In genomic region chr15:41241251-41241964, GRCh38 we compare ENCODE assay signal across 9 cellular contexts. TPM values are rescaled to one million over a fixed set of nuclear protein-coding genes. Genes with fewer than 3 reads are reported as not detected.
DNase-seq lines count a peak whose midpoint lies in the region; ATAC-seq and TF ChIP-seq lines count a peak whose summit lies in the region.
"Had no signal": no experiment of that assay in that cellular context is flagged by ENCODE, and none has a peak within 500 bp of the region (broad histone marks: within the 10 kb centered on the region; RNA-seq: fewer than 3 reads in every experiment).

No MANE protein-coding gene starts in this region.

- peak; percentile 77 for ATAC-seq in Right ventricle myocardium inferior

- DNase-seq in Right ventricle myocardium inferior (ENCODE audit: missing footprints) (no peak), cardiac septum (ENCODE audit: low spot score) (no peak), SK-N-SH (peak; percentile 78), hepatocyte (ENCODE audit: low spot score) (peak; percentile 61), ureter (ENCODE audit: low spot score) (no peak), RWPE1 (ENCODE audit: low spot score) (no peak), GM19238 (ENCODE audit: insufficient read length, low spot score) (no peak), mesendoderm (no peak)
- DNase-seq: NCI-H446 treated with DMSO at 0.1 percent for 48 hours had no signal

- no peak overlapping the region for H2AFZ ChIP-seq in SK-N-SH (ENCODE audit: low read depth)
- H2AFZ ChIP-seq in hepatocyte: no peak overlapping the region

- no peaks in the 10 kb centered on the region for H3F3A ChIP-seq in SK-N-SH (replicated peaks; ENCODE audit: insufficient read depth)

- no peak overlapping the region for H4K8ac ChIP-seq in mesendoderm (ENCODE audit: low read depth, low read length)

- H2BK120ac ChIP-seq in mesendoderm (ENCODE audit: low read depth, low read length): no peak overlapping the region

- no peak overlapping the region for H2BK5ac ChIP-seq in mesendoderm (ENCODE audit: low read length)

- H3K23ac ChIP-seq in mesendoderm (ENCODE audit: low read length): no peak overlapping the region

- H4K5ac ChIP-seq in mesendoderm (ENCODE audit: low read length): no peak overlapping the region

- 0 out of 2 replicates have a peak, but pooled peaks have one; percentile 10 for TF ChIP-seq RAD21 in SK-N-SH (IDR thresholded peaks at IDR 0.05; ENCODE audit: low read length)

- TF ChIP-seq CTCF in SK-N-SH (IDR thresholded peaks at IDR 0.05) (no peak), hepatocyte (IDR thresholded peaks at IDR 0.05; ENCODE audit: poor library complexity) (no peak), RWPE1 (conservative IDR thresholded peaks at IDR 0.05; ENCODE audit: low read depth) (no peak)

- no peak overlapping the region for H2BK15ac ChIP-seq in mesendoderm (replicated peaks; ENCODE audit: low read depth)

- 59% methylated on average over 6 of the region's 6 CpGs for WGBS in SK-N-SH (ENCODE audit: low lambda C conversion rate)
- WGBS in hepatocyte (ENCODE audit: low lambda C conversion rate, missing lambda C conversion rate): 63% methylated on average over 6 of the region's 6 CpGs
- no CpG with 5 or more reads among the region's 6 CpGs for WGBS in mesendoderm (ENCODE audit: extremely low coverage, insufficient coverage, low lambda C conversion rate)

- no peak overlapping the region for H3K9ac ChIP-seq in SK-N-SH
- H3K9ac ChIP-seq in mesendoderm (ENCODE audit: low read length): no peak overlapping the region

- H4K20me1 ChIP-seq in SK-N-SH (ENCODE audit: insufficient read depth): no peaks in the 10 kb centered on the region
- no peaks in the 10 kb centered on the region for H4K20me1 ChIP-seq in hepatocyte (ENCODE audit: insufficient read depth, poor library complexity, severe bottlenecking)

- no peak overlapping the region for H3K56ac ChIP-seq in mesendoderm (ENCODE audit: low read length)

- peak in 1 of 2 experiments; percentile 79; a peak in 1 of 4 replicates for TF ChIP-seq EP300 in SK-N-SH (IDR thresholded peaks at IDR 0.05; ENCODE audit: borderline replicate concordance in 1 of 2, low read depth in 1 of 2, low read length in 1 of 2)

- H3K4me3 ChIP-seq in SK-N-SH (ENCODE audit: low read depth in 2 of 2, low read length in 1 of 2) (no peak overlapping the region), hepatocyte (no peak overlapping the region), mesendoderm (ENCODE audit: low read length) (no peak overlapping the region)

- intact Hi-C loops in Right ventricle myocardium inferior (cut with DNase I) (no loop called here), cardiac septum (cut with DNase I) (no loop called here)

- no peak overlapping the region for H2AK5ac ChIP-seq in mesendoderm (ENCODE audit: low read length)

- no peaks in the 10 kb centered on the region for H3K9me2 ChIP-seq in SK-N-SH
- H3K9me2 ChIP-seq in hepatocyte (replicated peaks; ENCODE audit: insufficient read depth): no peaks in the 10 kb centered on the region

- POLR2A ChIA-PET in SK-N-SH (lab: Yijun Ruan, JAX): interaction anchor here (0.6 to 0.9 kb wide), 2 partner anchors 26 to 91 kb away, joined by 3 read pairs; partner anchors contain the start of gene NUSAP1
- POLR2A ChIA-PET in RWPE1 (lab: Yijun Ruan, JAX; ENCODE audit: low non-redundant PET): no interaction called here

- H3K79me1 ChIP-seq in mesendoderm (ENCODE audit: low read length): no peaks in the 10 kb centered on the region

- peak overlapping the region in 1 of 2 experiments; percentile 65; a peak in 2 of 4 replicates for H3K27ac ChIP-seq in SK-N-SH (ENCODE audit: low read depth in 2 of 2, low read length in 1 of 2)
- peak overlapping the region; percentile 73 for H3K27ac ChIP-seq in hepatocyte
- H3K27ac ChIP-seq in RWPE1: no peak overlapping the region
- H3K27ac ChIP-seq in mesendoderm (ENCODE audit: low read depth, low read length): no peak overlapping the region

- H3K4me2 ChIP-seq in SK-N-SH (no peak overlapping the region), hepatocyte (peak overlapping the region; percentile 43), mesendoderm (ENCODE audit: low read length) (no peak overlapping the region)

- H3K27me3 ChIP-seq in SK-N-SH (ENCODE audit: insufficient read depth): no peaks in the 10 kb centered on the region
- H3K27me3 ChIP-seq in hepatocyte: no peaks in the 10 kb centered on the region
- no peaks in the 10 kb centered on the region for H3K27me3 ChIP-seq in mesendoderm (ENCODE audit: insufficient read depth, low read length, poor library complexity)

- H3K79me2 ChIP-seq in SK-N-SH (ENCODE audit: insufficient read depth) (peaks cover 24% of the 10 kb centered on the region), hepatocyte (peaks cover 58% of the 10 kb centered on the region), mesendoderm (ENCODE audit: control insufficient read depth, insufficient read depth, low read length) (no peaks in the 10 kb centered on the region)

- H3K36me3 ChIP-seq in SK-N-SH (replicated peaks in 1 of 2; ENCODE audit: control insufficient read depth in 1 of 2, insufficient read depth in 2 of 2, low read length in 1 of 2) (peaks cover 3 to 26% of the 10 kb centered on the region in 2 experiments), hepatocyte (replicated peaks; ENCODE audit: insufficient read depth, low read depth) (no peaks in the 10 kb centered on the region), mesendoderm (ENCODE audit: control insufficient read depth, insufficient read depth, low read length) (peaks cover 4% of the 10 kb centered on the region)

- no peak overlapping the region for H3K18ac ChIP-seq in mesendoderm (ENCODE audit: low read length)

- CTCF ChIA-PET in SK-N-SH (lab: Yijun Ruan, JAX): interaction anchor here (0.8 to 6.3 kb wide), 2 partner anchors 10 to 34 kb away, joined by 3 to 35 read pairs; partner anchors contain the start of genes CHP1 and EXD1
- CTCF ChIA-PET in RWPE1 (lab: Yijun Ruan, JAX): no interaction called here

- H3K9me3 ChIP-seq in SK-N-SH (no peaks in the 10 kb centered on the region), hepatocyte (ENCODE audit: low read depth) (no peaks in the 10 kb centered on the region)

- H3K4me1 ChIP-seq in SK-N-SH (ENCODE audit: control insufficient read depth in 1 of 2, insufficient read depth in 2 of 2, low read depth in 1 of 2, low read length in 1 of 2) (peaks cover 0 to 8% of the 10 kb centered on the region in 2 experiments; a peak in 2 of 4 replicates), hepatocyte (ENCODE audit: insufficient read depth) (peaks cover 18% of the 10 kb centered on the region), mesendoderm (ENCODE audit: control insufficient read depth, low read depth, low read length) (no peaks in the 10 kb centered on the region)

- no peak overlapping the region for H3K4ac ChIP-seq in mesendoderm (ENCODE audit: low read depth, low read length)

TF ChIP-seq in SK-N-SH, 30 proteins besides CTCF, POLR2A, EP300 and RAD21 (continues in another document):
- TF ChIP-seq EZH2phosphoT487 (IDR thresholded peaks at IDR 0.05; ENCODE audit: borderline replicate concordance, low read depth): no peak
- no peak for TF ChIP-seq FOXJ3 (CRISPR knock-in tag; IDR thresholded peaks at IDR 0.05)
- peak; percentile 75 for TF ChIP-seq CHD2 (IDR thresholded peaks at IDR 0.05; ENCODE audit: low read length, partially characterized antibody)
- no peak for TF ChIP-seq YY1 (IDR thresholded peaks at IDR 0.05; ENCODE audit: low read depth)
- TF ChIP-seq MXI1 (IDR thresholded peaks at IDR 0.05; ENCODE audit: low read depth, low read length): peak; percentile 87; the same call in 1 of the 2 replicates
- no peak for TF ChIP-seq SMC3 (IDR thresholded peaks at IDR 0.05; ENCODE audit: low read depth, low read length)
- TF ChIP-seq ZBTB33 (IDR thresholded peaks at IDR 0.05; ENCODE audit: borderline replicate concordance, low read depth): no peak
- no peak for TF ChIP-seq IRF3 (IDR thresholded peaks at IDR 0.05; ENCODE audit: low read depth, low read length)
- peak; percentile 66 for TF ChIP-seq GATA2 (CRISPR knock-in tag; IDR thresholded peaks at IDR 0.05)

RNA-seq across cellular contexts. Expression of gene CHP1, which starts 10.3 kb away (rescaled TPM):
- total RNA-seq in Right ventricle myocardium inferior (123 TPM), cardiac septum (104 TPM), hepatocyte (152 and 163 TPM in 2 replicates), ureter (146 TPM)
- polyA plus RNA-seq in SK-N-SH (2012; rRNA removed) (30.5 and 35.8 TPM in 2 replicates), hepatocyte (30.8 and 39.0 TPM in 2 replicates)
- polyA plus RNA-seq in SK-N-SH (2012; cell fraction: cytosol; rRNA removed): 39.8 and 41.4 TPM in 2 replicates
- 8.4 and 14.1 TPM in 2 replicates for polyA plus RNA-seq in SK-N-SH (2012; cell fraction: nucleus; rRNA removed)
- polyA plus RNA-seq in mesendoderm (2013, experiment 1 of 2): 64.5 TPM
- 62.9 TPM for polyA plus RNA-seq in mesendoderm (2013, experiment 2 of 2)

RNA-seq across cellular contexts. Expression of gene EXD1, which starts 10.9 kb away (rescaled TPM):
- total RNA-seq in Right ventricle myocardium inferior: not detected
- total RNA-seq in cardiac septum: not detected
- polyA plus RNA-seq in SK-N-SH (2012; rRNA removed): 0.02 and 0.07 TPM in 2 replicates
- not detected in 2 replicates for polyA plus RNA-seq in SK-N-SH (2012; cell fraction: cytosol; rRNA removed)
- polyA plus RNA-seq in SK-N-SH (2012; cell fraction: nucleus; rRNA removed): 0.10 TPM in 1 of 2 replicates, not detected in the other
- not detected in 2 replicates for total RNA-seq in hepatocyte
- polyA plus RNA-seq in hepatocyte: not detected in 2 replicates
- not detected for total RNA-seq in ureter
- 0.15 TPM for polyA plus RNA-seq in mesendoderm (2013, experiment 1 of 2)
- polyA plus RNA-seq in mesendoderm (2013, experiment 2 of 2): 0.03 TPM

Comparison
In these comparisons a context has a peak if more than half of its experiments do, and no peak if none do; other contexts are left out.
1. DNase-seq: peak in SK-N-SH (single experiment) and hepatocyte (single experiment); none in Right ventricle myocardium inferior (single experiment), cardiac septum (single experiment), ureter (single experiment), RWPE1 (single experiment), GM19238 (single experiment) and mesendoderm (single experiment).